Comparison of ENCODE assay signal across 28 cellular contexts in the genomic region with DNA sequence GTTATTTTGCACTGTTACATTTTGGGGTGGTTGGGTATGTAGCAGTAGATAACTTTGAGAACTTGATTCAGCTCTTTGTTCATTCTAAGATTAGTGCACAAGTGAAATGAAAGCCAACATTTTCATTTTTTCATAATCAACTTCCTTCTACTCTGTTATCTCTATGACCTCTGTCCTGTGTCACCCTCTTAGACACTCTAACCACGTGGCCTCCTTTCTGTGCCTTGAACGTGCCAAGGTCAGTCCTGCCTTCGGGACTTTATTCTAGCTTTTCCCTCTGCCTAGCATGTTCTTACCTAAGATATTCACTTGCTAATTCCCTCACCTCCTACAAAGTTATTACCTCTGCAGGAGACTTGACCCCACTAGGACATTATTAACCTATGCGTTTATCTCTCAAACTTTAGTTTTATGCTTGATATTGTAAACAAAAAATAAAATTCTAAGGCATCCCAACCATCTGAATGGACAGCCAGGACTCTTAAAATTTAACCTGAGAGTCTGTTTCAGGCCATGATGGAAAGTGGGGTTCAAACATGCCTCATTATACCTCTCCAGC.
"Had no signal": no experiment of that assay in that cellular context is flagged by ENCODE, and none has a peak within 500 bp of the region (broad histone marks: within the 10 kb centered on the region; RNA-seq: fewer than 3 reads in every experiment).

No MANE protein-coding gene starts in this region.

- H3K9me3 Mint-ChIP-seq: activated CD4-positive, alpha-beta memory T cell treated with anti-CD3 and anti-CD28 coated beads, Interleukin-2, amount 10 ng/mL, durations not matched to agents 7 days and 5 days; activated CD4-positive, alpha-beta T cell treated with anti-CD3 and anti-CD28 coated beads, Interleukin-2, amount 10 ng/mL, durations not matched to agents 24 days and 14 days; activated naive CD4-positive, alpha-beta T cell treated with anti-CD3 and anti-CD28 coated beads for 36 hours; activated naive CD8-positive, alpha-beta T cell treated with anti-CD3 and anti-CD28 coated beads, Interleukin-2, amount 10 ng/mL, durations not matched to agents 7 days and 5 days; activated T-cell treated with anti-CD3 and anti-CD28 coated beads, Interleukin-2, amount 50 U/mL, for 72 hours; nephron; stimulated activated naive CD8-positive, alpha-beta T cell treated with anti-CD3 and anti-CD28 coated beads, Interleukin-15, Interleukin-2, amounts not matched to agents 100 ng/mL and 50 ng/mL, for 24 hours had no signal

- ATAC-seq: activated CD4-positive, CD25-positive, alpha-beta regulatory T cell treated with anti-CD3 and anti-CD28 coated beads, Interleukin-2, amount 50 U/mL, for 24 hours; activated T-cell treated with anti-CD3 and anti-CD28 coated beads, Interleukin-2, amount 50 U/mL, for 72 hours; left ventricle myocardium superior; psoas muscle had no signal

- H3K4me1 Mint-ChIP-seq: activated CD4-positive, alpha-beta memory T cell treated with anti-CD3 and anti-CD28 coated beads, Interleukin-2, amount 10 ng/mL, durations not matched to agents 7 days and 5 days; activated CD4-positive, alpha-beta T cell treated with anti-CD3 and anti-CD28 coated beads, Interleukin-2, amount 10 ng/mL, durations not matched to agents 24 days and 14 days; immature natural killer cell; nephron had no signal

- DNase-seq: activated CD4-positive, alpha-beta memory T cell treated with anti-CD3 and anti-CD28 coated beads, Interleukin-2, amount 10 ng/mL, durations not matched to agents 7 days and 5 days; activated CD4-positive, alpha-beta T cell treated with anti-CD3 and anti-CD28 coated beads, Interleukin-2, amount 10 ng/mL, durations not matched to agents 24 days and 14 days; activated effector memory CD4-positive, alpha-beta T cell treated with Interleukin-2 at 50 U/mL for 16 hours; activated naive CD4-positive, alpha-beta T cell treated with anti-CD3 and anti-CD28 coated beads for 36 hours; activated naive CD8-positive, alpha-beta T cell treated with anti-CD3 and anti-CD28 coated beads, Interleukin-2, amount 10 ng/mL, durations not matched to agents 7 days and 5 days; activated T-cell treated with anti-CD3 and anti-CD28 coated beads, Interleukin-2, amount 50 U/mL, for 72 hours; amygdala; cerebellar nuclear complex; cortex of kidney; immature natural killer cell; kidney glomerular epithelial cell; left ventricle myocardium superior; mammary epithelial cell; ovary; psoas muscle; stimulated activated CD4-positive, alpha-beta T cell treated with anti-CD3 and anti-CD28 coated beads, Interleukin-12 subunit alpha, Interleukin-12 subunit beta, amount 100 ng/mL, for 4 hours; stimulated activated CD4-positive, alpha-beta T cell treated with anti-CD3 and anti-CD28 coated beads, Interleukin-4, amount 100 ng/mL, for 4 hours; T1000 had no signal

- H3K36me3 ChIP-seq: neutrophil, ovary, right atrium auricular region, tibial nerve, vagina had no signal

- H3K27ac Mint-ChIP-seq: activated CD4-positive, alpha-beta memory T cell treated with anti-CD3 and anti-CD28 coated beads, Interleukin-2, amount 10 ng/mL, durations not matched to agents 7 days and 5 days; activated CD4-positive, alpha-beta T cell treated with anti-CD3 and anti-CD28 coated beads, Interleukin-2, amount 10 ng/mL, durations not matched to agents 24 days and 14 days; activated naive CD4-positive, alpha-beta T cell treated with anti-CD3 and anti-CD28 coated beads for 36 hours; activated naive CD8-positive, alpha-beta T cell treated with anti-CD3 and anti-CD28 coated beads, Interleukin-2, amount 10 ng/mL, durations not matched to agents 7 days and 5 days; activated T-cell treated with anti-CD3 and anti-CD28 coated beads, Interleukin-2, amount 50 U/mL, for 72 hours; immature natural killer cell; mesothelial cell of epicardium; nephron; stimulated activated naive CD8-positive, alpha-beta T cell treated with anti-CD3 and anti-CD28 coated beads, Interleukin-15, Interleukin-2, amounts not matched to agents 100 ng/mL and 50 ng/mL, for 24 hours had no signal

- H3K4me3 ChIP-seq: ovary, psoas muscle, right atrium auricular region, tibial nerve, vagina had no signal

- H3K9me3 ChIP-seq: neutrophil, ovary, psoas muscle, right atrium auricular region, tibial nerve, vagina had no signal

- H3K27me3 ChIP-seq: neutrophil, ovary, right atrium auricular region, tibial nerve, vagina had no signal

- H3K4me1 ChIP-seq: psoas muscle, right atrium auricular region, tibial nerve, vagina had no signal

- H3K36me3 Mint-ChIP-seq: mesothelial cell of epicardium had no signal

- H3K4me3 Mint-ChIP-seq: activated CD4-positive, alpha-beta memory T cell treated with anti-CD3 and anti-CD28 coated beads, Interleukin-2, amount 10 ng/mL, durations not matched to agents 7 days and 5 days; activated CD4-positive, alpha-beta T cell treated with anti-CD3 and anti-CD28 coated beads, Interleukin-2, amount 10 ng/mL, durations not matched to agents 24 days and 14 days; activated naive CD4-positive, alpha-beta T cell treated with anti-CD3 and anti-CD28 coated beads for 36 hours; activated naive CD8-positive, alpha-beta T cell treated with anti-CD3 and anti-CD28 coated beads, Interleukin-2, amount 10 ng/mL, durations not matched to agents 7 days and 5 days; activated T-cell treated with anti-CD3 and anti-CD28 coated beads, Interleukin-2, amount 50 U/mL, for 72 hours; immature natural killer cell; mesothelial cell of epicardium; nephron; stimulated activated naive CD8-positive, alpha-beta T cell treated with anti-CD3 and anti-CD28 coated beads, Interleukin-15, Interleukin-2, amounts not matched to agents 100 ng/mL and 50 ng/mL, for 24 hours had no signal

- H3K27ac ChIP-seq: epithelial cell of prostate, neutrophil, ovary, psoas muscle, right atrium auricular region, tibial nerve, vagina, VCaP had no signal
